8 cellular contexts compared by ENCODE assay signal in genomic region chr9:36924071-36924470, GRCh38.
A peak's percentile ranks its signal among the peaks of the same experiment; 100 is the strongest.
DNase-seq lines count a peak whose midpoint lies in the region; ATAC-seq and TF ChIP-seq lines count a peak whose summit lies in the region.

No MANE protein-coding gene starts in this region.

- H3K27ac ChIP-seq in A673 (ENCODE audit: low read depth, low read length, poor library complexity, severe bottlenecking) (no peak overlapping the region), epithelial cell of prostate (peak overlapping the region; percentile 1), right cardiac atrium (ENCODE audit: low read length) (no peak overlapping the region)

- TF ChIP-seq CTCF in A673 (conservative IDR thresholded peaks at IDR 0.05; ENCODE audit: low read depth, low read length), result no peak

- no peaks in the 10 kb centered on the region for H3K36me3 ChIP-seq in A673 (ENCODE audit: insufficient read depth, low read length, poor library complexity, severe bottlenecking)

- intact Hi-C loops in A673 (cut with micrococcal nuclease; ENCODE audit: unreplicated experiment) (loop anchor here (5.0 kb wide), 2 partner anchors 52 to 58 kb away; no protein-coding TSS in a partner anchor), right cardiac atrium (cut with DNase I) (no loop called here)

- POLR2A ChIA-PET in A673 (lab: Charles Lee; ENCODE audit: low non-redundant PET), result no interaction called here

- CTCF ChIA-PET in A673 (lab: Charles Lee), result no interaction called here

- H3K4me3 ChIP-seq in A673 (ENCODE audit: low read depth, low read length, poor library complexity, severe bottlenecking) (no peak overlapping the region), right cardiac atrium (ENCODE audit: low read length) (no peak overlapping the region)

- BruUV-seq in A673 (replicated peaks; lab: Mats Ljungman, UMichigan), result no TSS peak

- H3K9me3 ChIP-seq in A673 (ENCODE audit: low read depth, low read length, poor library complexity, severe bottlenecking) (no peaks in the 10 kb centered on the region), right cardiac atrium (ENCODE audit: control insufficient read depth, low read length) (no peaks in the 10 kb centered on the region)

- H3K4me1 ChIP-seq in A673 (ENCODE audit: insufficient read depth, low read length, poor library complexity, severe bottlenecking) (peaks cover 36% of the 10 kb centered on the region), right cardiac atrium (ENCODE audit: control insufficient read depth, insufficient read depth, low read length) (no peaks in the 10 kb centered on the region)

- ATAC-seq in GM18502 (IDR thresholded peaks at IDR 0.05; ENCODE audit: poor library complexity, unreplicated experiment) (peak; percentile 50), right cardiac atrium (no peak)

- no peaks in the 10 kb centered on the region for H3K27me3 ChIP-seq in A673 (replicated peaks; ENCODE audit: insufficient read depth, low read depth, low read length, poor library complexity)
- no peaks in the 10 kb centered on the region for H3K27me3 ChIP-seq in right cardiac atrium (ENCODE audit: control insufficient read depth, insufficient read depth)

- 69% methylated on average over 4 of the region's 4 CpGs for WGBS in right cardiac atrium

- DNase-seq in A673 (ENCODE audit: low spot score) (peak; percentile 89), MV-4-11 (lab: John Stamatoyannopoulos, UW) (peak; percentile 67), epithelial cell of prostate (ENCODE audit: low read depth, low spot score) (peak; percentile 78), ecto neural progenitor cell (ENCODE audit: low spot score) (no peak), D341Med (ENCODE audit: low spot score) (no peak), NCI-H2227 treated with DMSO at 0.1 percent for 48 hours (lab: John Stamatoyannopoulos, UW) (no peak), right cardiac atrium (no peak)

Comparison
In these comparisons a context has a peak if more than half of its experiments do, and no peak if none do; other contexts are left out.
1. DNase-seq: peak in A673 (single experiment), MV-4-11 (single experiment) and epithelial cell of prostate (single experiment); none in ecto neural progenitor cell (single experiment), D341Med (single experiment), NCI-H2227 treated with DMSO at 0.1 percent for 48 hours (single experiment) and right cardiac atrium (0 of 3).